ENCODE assay signal across 8 cellular contexts in the genomic region with DNA sequence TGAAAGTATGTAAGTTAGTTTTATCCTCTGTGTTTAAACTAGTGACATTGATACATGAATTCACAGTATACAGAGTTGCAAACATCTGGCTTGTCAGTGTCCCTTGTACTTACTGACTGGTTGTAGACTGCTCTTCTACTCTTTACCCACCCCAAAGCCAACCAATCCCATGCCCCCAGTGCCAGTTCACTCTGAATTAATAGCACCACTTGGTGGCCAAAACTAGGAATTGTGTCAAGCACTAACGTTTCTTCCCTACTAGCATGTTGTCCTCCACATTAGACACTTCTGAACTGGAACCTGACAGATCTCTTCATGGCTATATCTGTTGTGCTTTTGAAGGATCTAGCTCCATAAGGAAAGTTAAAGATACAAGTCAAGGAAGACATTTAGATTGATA. TPM values are rescaled to one million over a fixed set of nuclear protein-coding genes. Genes with fewer than 3 reads are reported as not detected.
A peak's percentile ranks its signal among the peaks of the same experiment; 100 is the strongest.
DNase-seq lines count a peak whose midpoint lies in the region; ATAC-seq and TF ChIP-seq lines count a peak whose summit lies in the region.

No MANE protein-coding gene starts in this region.

- DNase-seq in A172 (ENCODE audit: low spot score) (peak; percentile 69), NCI-H1694 (lab: John Stamatoyannopoulos, UW) (peak; percentile 61), cerebellar cortex (ENCODE audit: low spot score) (peak; percentile 38), stromal cell of bone marrow (ENCODE audit: low read depth) (peak; percentile 8)
- no peak for DNase-seq in activated CD8-positive, alpha-beta memory T cell treated with anti-CD3 and anti-CD28 coated beads for 24 hours

- peak; percentile 48 for TF ChIP-seq CTCF in GM12873 (IDR thresholded peaks at IDR 0.05; ENCODE audit: insufficient read depth, low read depth, low read length, missing control alignments)

- ATAC-seq in HG03280 (IDR thresholded peaks at IDR 0.05; ENCODE audit: unreplicated experiment) (no peak), HG02840 (IDR thresholded peaks at IDR 0.05; ENCODE audit: low FRiP score, unreplicated experiment) (no peak)

RNA-seq across cellular contexts. Expression of a gene that starts 27.2 kb away (rescaled TPM):
- 0.41 and 0.69 TPM in 2 replicates for total RNA-seq in A172 (2014; rRNA removed; shearing (Covaris generic))
